In genomic region chr7:98163704-98164478, GRCh38 we compare ENCODE assay signal across 14 cellular contexts. TPM values are rescaled to one million over a fixed set of nuclear protein-coding genes. Genes with fewer than 3 reads are reported as not detected.
A peak's percentile ranks its signal among the peaks of the same experiment; 100 is the strongest.
DNase-seq lines count a peak whose midpoint lies in the region; ATAC-seq and TF ChIP-seq lines count a peak whose summit lies in the region.
"Had no signal": no experiment of that assay in that cellular context is flagged by ENCODE, and none has a peak within 500 bp of the region (broad histone marks: within the 10 kb centered on the region; RNA-seq: fewer than 3 reads in every experiment).

No MANE protein-coding gene starts in this region.

- H3K9me3 Mint-ChIP-seq in effector memory CD8-positive, alpha-beta T cell: no peaks in the 10 kb centered on the region
- H3K9me3 Mint-ChIP-seq: activated T-cell treated with anti-CD3 and anti-CD28 coated beads, Interleukin-2, amount 50 U/mL, for 24 hours; CD4-positive, alpha-beta memory T cell; GM23338 had no signal

- H3K27ac Mint-ChIP-seq in effector memory CD8-positive, alpha-beta T cell: no peak overlapping the region
- H3K27ac Mint-ChIP-seq: activated T-cell treated with anti-CD3 and anti-CD28 coated beads, Interleukin-2, amount 50 U/mL, for 24 hours; GM23338 had no signal

- POLR2A ChIA-PET in RWPE1 (lab: Yijun Ruan, JAX; ENCODE audit: low non-redundant PET): interaction anchor here (0.5 to 0.8 kb wide), 2 partner anchors 14 to 143 kb away, joined by 3 to 4 read pairs; no protein-coding TSS in a partner anchor

- DNase-seq in EH (ENCODE audit: low read depth) (peak; percentile 90), RWPE1 (ENCODE audit: low spot score) (peak; percentile 69), fibroblast of the aortic adventitia (ENCODE audit: low read depth) (peak; percentile 41), putamen (ENCODE audit: low spot score) (peak; percentile 39), SHP77 treated with DMSO at 0.1 percent for 48 hours (lab: John Stamatoyannopoulos, UW) (no peak), NCI-H524 (lab: John Stamatoyannopoulos, UW) (no peak)
- no peak for DNase-seq in effector memory CD8-positive, alpha-beta T cell
- DNase-seq: activated T-cell treated with anti-CD3 and anti-CD28 coated beads, Interleukin-2, amount 50 U/mL, for 24 hours; CD4-positive, alpha-beta memory T cell; NCI-H2171; pancreas; SHP77 had no signal

- CTCF ChIA-PET in RWPE1 (lab: Yijun Ruan, JAX): interaction anchor here (12.0 kb wide), 1 partner anchor 141 kb away, joined by 202 read pairs; no protein-coding TSS in a partner anchor

- H3K4me1 Mint-ChIP-seq in effector memory CD8-positive, alpha-beta T cell (ENCODE audit: low read depth in 2 of 2): peaks cover 7 to 14% of the 10 kb centered on the region in 2 donors

- H3K4me3 ChIP-seq in fibroblast of the aortic adventitia (ENCODE audit: low read depth, low read length): no peak overlapping the region
- H3K4me3 ChIP-seq: GM23338, pancreas had no signal

- H3K27ac ChIP-seq in RWPE1: peak overlapping the region; percentile 69

- no peak for ATAC-seq in effector memory CD8-positive, alpha-beta T cell (replicated peaks)
- ATAC-seq in HG03135 (IDR thresholded peaks at IDR 0.05; ENCODE audit: unreplicated experiment): no peak
- ATAC-seq: GM23338 had no signal

- H3K27me3 Mint-ChIP-seq in effector memory CD8-positive, alpha-beta T cell: no peaks in the 10 kb centered on the region
- H3K27me3 Mint-ChIP-seq: activated T-cell treated with anti-CD3 and anti-CD28 coated beads, Interleukin-2, amount 50 U/mL, for 24 hours; CD4-positive, alpha-beta memory T cell had no signal

- no peak for TF ChIP-seq CTCF in RWPE1 (conservative IDR thresholded peaks at IDR 0.05; ENCODE audit: low read depth)
- TF ChIP-seq CTCF in fibroblast of the aortic adventitia (IDR thresholded peaks at IDR 0.05; ENCODE audit: insufficient read depth, low read length): no peak

- H3K4me3 Mint-ChIP-seq in effector memory CD8-positive, alpha-beta T cell: no peak overlapping the region
- H3K4me3 Mint-ChIP-seq: activated T-cell treated with anti-CD3 and anti-CD28 coated beads, Interleukin-2, amount 50 U/mL, for 24 hours; CD4-positive, alpha-beta memory T cell; GM23338 had no signal

- H3K36me3 Mint-ChIP-seq in effector memory CD8-positive, alpha-beta T cell (ENCODE audit: insufficient read depth): no peaks in the 10 kb centered on the region

RNA-seq across cellular contexts. Expression of gene BHLHA15, which starts 47.3 kb away (rescaled TPM):
- not detected in 2 replicates for total RNA-seq in fibroblast of the aortic adventitia (ENCODE audit: low replicate concordance)
- total RNA-seq: CD4-positive, alpha-beta memory T cell had no signal

RNA-seq across cellular contexts. Expression of gene LMTK2, which starts 57.2 kb away (rescaled TPM):
- 9.8 and 10.8 TPM in 2 replicates for total RNA-seq in fibroblast of the aortic adventitia (ENCODE audit: low replicate concordance)

Comparison
In these comparisons a context has a peak if more than half of its experiments do, and no peak if none do; other contexts are left out.
1. DNase-seq: peak in EH (single experiment), RWPE1 (single experiment), fibroblast of the aortic adventitia (single experiment) and putamen (single experiment); none in effector memory CD8-positive, alpha-beta T cell (0 of 3), SHP77 treated with DMSO at 0.1 percent for 48 hours (single experiment) and NCI-H524 (0 of 2).